In the genomic region with DNA sequence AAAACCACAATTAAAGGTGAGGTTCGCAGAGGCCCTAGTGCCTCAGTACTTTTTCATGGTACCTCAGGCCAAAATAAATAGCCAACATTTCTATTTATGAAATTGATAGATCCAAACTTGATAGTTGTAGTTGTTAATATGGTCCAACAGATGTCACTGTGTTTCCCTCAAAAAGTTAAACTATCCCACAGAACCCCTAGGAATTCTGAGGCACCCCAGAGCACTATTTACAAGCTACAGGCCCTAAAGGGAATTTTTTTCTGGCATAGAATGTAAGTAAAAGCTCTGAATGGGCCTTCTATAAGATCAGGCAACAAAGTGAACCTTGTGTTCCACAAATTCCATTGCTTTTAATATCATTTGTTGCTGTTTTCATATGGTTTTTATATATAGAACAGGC, we compare ENCODE assay signal across 8 cellular contexts. TPM values are rescaled to one million over a fixed set of nuclear protein-coding genes. Genes with fewer than 3 reads are reported as not detected.
A peak's percentile ranks its signal among the peaks of the same experiment; 100 is the strongest.
DNase-seq lines count a peak whose midpoint lies in the region; ATAC-seq and TF ChIP-seq lines count a peak whose summit lies in the region.
"Had no signal": no experiment of that assay in that cellular context is flagged by ENCODE, and none has a peak within 500 bp of the region (broad histone marks: within the 10 kb centered on the region; RNA-seq: fewer than 3 reads in every experiment).

No MANE protein-coding gene starts in this region.

- peak overlapping the region in 7 of 8 donors; percentile 4 to 98 (median 78) for H3K27ac Mint-ChIP-seq in CD8-positive, alpha-beta memory T cell
- H3K27ac Mint-ChIP-seq in naive thymus-derived CD4-positive, alpha-beta T cell = peak overlapping the region in 5 of 9 donors; percentile 8 to 98 (median 56)

- peak overlapping the region in 1 of 7 donors; percentile 9 for H3K4me3 Mint-ChIP-seq in CD8-positive, alpha-beta memory T cell
- H3K4me3 Mint-ChIP-seq in naive thymus-derived CD4-positive, alpha-beta T cell = no peak overlapping the region

- H3K9me3 Mint-ChIP-seq in CD8-positive, alpha-beta memory T cell = peaks cover 0 to 3% (median 0%) of the 10 kb centered on the region in 5 donors
- no peaks in the 10 kb centered on the region for H3K9me3 Mint-ChIP-seq in naive thymus-derived CD4-positive, alpha-beta T cell

- H3K36me3 Mint-ChIP-seq in CD8-positive, alpha-beta memory T cell = peaks cover 0 to 10% (median 0%) of the 10 kb centered on the region in 3 donors
- H3K36me3 Mint-ChIP-seq in naive thymus-derived CD4-positive, alpha-beta T cell = peaks cover 0 to 2% (median 0%) of the 10 kb centered on the region in 5 donors

- no peaks in the 10 kb centered on the region for H3K36me3 ChIP-seq in CD8-positive, alpha-beta memory T cell (ENCODE audit: insufficient read depth, low read length)
- H3K36me3 ChIP-seq in mammary epithelial cell (ENCODE audit: insufficient read depth, low read length) = no peaks in the 10 kb centered on the region
- H3K36me3 ChIP-seq in naive thymus-derived CD4-positive, alpha-beta T cell (ENCODE audit: control insufficient read depth in 2 of 3, insufficient read depth in 3 of 3, low read length in 3 of 3) = peaks cover 0 to 6% (median 0%) of the 10 kb centered on the region in 3 experiments
- H3K36me3 ChIP-seq: stomach had no signal

- no peaks in the 10 kb centered on the region for H3K9me3 ChIP-seq in CD8-positive, alpha-beta memory T cell (ENCODE audit: low read length)
- H3K9me3 ChIP-seq in mammary epithelial cell (replicated peaks; ENCODE audit: insufficient read depth, low read length) = no peaks in the 10 kb centered on the region
- H3K9me3 ChIP-seq in naive thymus-derived CD4-positive, alpha-beta T cell (ENCODE audit: control insufficient read depth in 2 of 3, low read length in 3 of 3) = no peaks in the 10 kb centered on the region
- H3K9me3 ChIP-seq: stomach had no signal

- intact Hi-C loops in mammary epithelial cell (cut with micrococcal nuclease) = loop anchor here (1.0 kb wide), 2 partner anchors 44 to 580 kb away; no protein-coding TSS in a partner anchor
- intact Hi-C loops in naive thymus-derived CD4-positive, alpha-beta T cell (cut with micrococcal nuclease) = loop anchor here (2.0 to 10.0 kb wide), 3 partner anchors 433 to 1773 kb away; a partner anchor contains a TSS

- in situ Hi-C loops in mammary epithelial cell (cut with MboI; ENCODE audit: low sequenced_read_pairs in 2 of 2) = loop anchor here (10.0 to 25.0 kb wide), 4 partner anchors 241 to 579 kb away; no protein-coding TSS in a partner anchor

- H3K9ac ChIP-seq in mammary epithelial cell (ENCODE audit: insufficient read depth, low read length) = no peak overlapping the region

- POLR2A ChIA-PET in CD8-positive, alpha-beta memory T cell (lab: Charles Lee) = no interaction called here
- POLR2A ChIA-PET in naive thymus-derived CD4-positive, alpha-beta T cell (lab: Charles Lee) = interaction anchor here (0.8 kb wide), 1 partner anchor 9 kb away, joined by 3 read pairs; no protein-coding TSS in a partner anchor

- H3K4me3 ChIP-seq in CD8-positive, alpha-beta memory T cell (ENCODE audit: low read length) = no peak overlapping the region
- no peak overlapping the region for H3K4me3 ChIP-seq in mammary epithelial cell (replicated peaks in 1 of 3; ENCODE audit: insufficient read depth in 1 of 3, low read depth in 2 of 3, low read length in 3 of 3)
- H3K4me3 ChIP-seq in naive thymus-derived CD4-positive, alpha-beta T cell (ENCODE audit: low read length) = no peak overlapping the region
- H3K4me3 ChIP-seq: stomach had no signal

- no peak overlapping the region for H2AFZ ChIP-seq in mammary epithelial cell (ENCODE audit: low read depth, low read length)

- no peak for DNase-seq in CD8-positive, alpha-beta memory T cell
- DNase-seq in HT-29 (ENCODE audit: low spot score) (peak; percentile 58), mammary epithelial cell (no peak), NK-92 (lab: John Stamatoyannopoulos, UW; ENCODE audit: unreplicated experiment) (no peak)
- no peak for DNase-seq in naive thymus-derived CD4-positive, alpha-beta T cell
- DNase-seq: stomach had no signal

- 0% methylated on average over 1 of the region's 1 CpG for WGBS in mammary epithelial cell (ENCODE audit: low coverage, missing lambda C conversion rate)

- no TSS peak for BruUV-seq in mammary epithelial cell (replicated peaks; lab: Mats Ljungman, UMichigan)

- no peaks in the 10 kb centered on the region for H4K20me1 ChIP-seq in mammary epithelial cell (ENCODE audit: insufficient read depth, low read length)

- H3K27me3 ChIP-seq in CD8-positive, alpha-beta memory T cell (ENCODE audit: insufficient read depth, low read length, poor library complexity, severe bottlenecking) = no peaks in the 10 kb centered on the region
- no peaks in the 10 kb centered on the region for H3K27me3 ChIP-seq in mammary epithelial cell (ENCODE audit: insufficient read depth, low read length)
- no peaks in the 10 kb centered on the region for H3K27me3 ChIP-seq in naive thymus-derived CD4-positive, alpha-beta T cell (ENCODE audit: control insufficient read depth in 2 of 2, insufficient read depth in 2 of 2, low read length in 2 of 2)
- H3K27me3 ChIP-seq: stomach had no signal

- dilution Hi-C loops in mammary epithelial cell (cut with HindIII; ENCODE audit: low sequenced_read_pairs) = no loop called here

- H3K79me2 ChIP-seq in mammary epithelial cell (ENCODE audit: insufficient read depth, low read length) = peaks cover 12% of the 10 kb centered on the region

- no peak overlapping the region for H3K4me2 ChIP-seq in mammary epithelial cell (ENCODE audit: insufficient read depth, low read depth, low read length)

- H3K27me3 Mint-ChIP-seq in CD8-positive, alpha-beta memory T cell = no peaks in the 10 kb centered on the region
- no peaks in the 10 kb centered on the region for H3K27me3 Mint-ChIP-seq in naive thymus-derived CD4-positive, alpha-beta T cell

- CTCF ChIA-PET in CD8-positive, alpha-beta memory T cell (lab: Charles Lee) = interaction anchor here (1.2 to 4.3 kb wide), 3 partner anchors 8 to 582 kb away, joined by 3 to 25 read pairs (median 23); no protein-coding TSS in a partner anchor
- CTCF ChIA-PET in mammary epithelial cell (lab: Charles Lee; ENCODE audit: low non-redundant PET) = interaction anchor here (0.6 kb wide), 1 partner anchor 535 kb away, joined by 3 read pairs; no protein-coding TSS in a partner anchor
- CTCF ChIA-PET in naive thymus-derived CD4-positive, alpha-beta T cell (lab: Charles Lee) = interaction anchor here (0.7 kb wide), 1 partner anchor 93 kb away, joined by 3 read pairs; no protein-coding TSS in a partner anchor

- H3K4me1 ChIP-seq in CD8-positive, alpha-beta memory T cell (ENCODE audit: insufficient read depth, low read length) = peaks cover 7% of the 10 kb centered on the region
- peaks cover 3% of the 10 kb centered on the region for H3K4me1 ChIP-seq in mammary epithelial cell (ENCODE audit: insufficient read depth, low read length)
- H3K4me1 ChIP-seq in naive thymus-derived CD4-positive, alpha-beta T cell (ENCODE audit: control insufficient read depth in 2 of 2, insufficient read depth in 2 of 2, low read length in 2 of 2) = peaks cover 5 to 14% of the 10 kb centered on the region in 2 donors

- no peak overlapping the region for H3K27ac ChIP-seq in CD8-positive, alpha-beta memory T cell (ENCODE audit: low read depth, low read length)
- no peak overlapping the region for H3K27ac ChIP-seq in mammary epithelial cell (ENCODE audit: insufficient read depth, low read depth, low read length)
- H3K27ac ChIP-seq in naive thymus-derived CD4-positive, alpha-beta T cell (ENCODE audit: low read depth, low read length) = peak overlapping the region; percentile 47
- H3K27ac ChIP-seq: stomach had no signal

- peaks cover 18 to 25% (median 21%) of the 10 kb centered on the region in 3 donors for H3K4me1 Mint-ChIP-seq in CD8-positive, alpha-beta memory T cell
- peaks cover 7 to 22% (median 18%) of the 10 kb centered on the region in 7 donors for H3K4me1 Mint-ChIP-seq in naive thymus-derived CD4-positive, alpha-beta T cell

- peak; percentile 44 to 48 for TF ChIP-seq CTCF in mammary epithelial cell (conservative IDR thresholded peaks at IDR 0.05 in 1 of 2, IDR thresholded peaks at IDR 0.05 in 1 of 2; ENCODE audit: extremely low read depth in 1 of 2, insufficient read depth in 1 of 2, low read depth in 1 of 2, low read length in 2 of 2)

- no peak for ATAC-seq in naive thymus-derived CD4-positive, alpha-beta T cell
- no peak for ATAC-seq in GM18517 (IDR thresholded peaks at IDR 0.05; ENCODE audit: unreplicated experiment)
- ATAC-seq in HG02571 (IDR thresholded peaks at IDR 0.05; ENCODE audit: unreplicated experiment) = no peak

RNA-seq across cellular contexts. Expression of a gene that starts 3.8 kb away (rescaled TPM):
- 10 to 100 TPM; 10.6 to 11.6 TPM for total RNA-seq in CD8-positive, alpha-beta memory T cell
- 50.3 TPM for polyA plus RNA-seq in CD8-positive, alpha-beta memory T cell
- total RNA-seq in HT-29 (2014; rRNA removed; shearing (Covaris generic)) = 24.2 and 26.8 TPM in 2 replicates
- 10 to 100 TPM; 24.9 to 57.3 TPM for total RNA-seq in mammary epithelial cell
- 28.5 TPM for polyA plus RNA-seq in mammary epithelial cell
- polyA minus RNA-seq in mammary epithelial cell = 13.4 TPM
- total RNA-seq in naive thymus-derived CD4-positive, alpha-beta T cell = 10 to 100 TPM in 3 of 5 experiments, 1 to 10 TPM in 2; 5.5 to 97.4 (median 11.6) TPM
- polyA plus RNA-seq in naive thymus-derived CD4-positive, alpha-beta T cell = 10 to 100 TPM; 18.9 to 22.7 TPM
